ENCODE assay signal across 8 cellular contexts in genomic region chr20:62923669-62924566, GRCh38. TPM values are rescaled to one million over a fixed set of nuclear protein-coding genes. Genes with fewer than 3 reads are reported as not detected.
DNase-seq lines count a peak whose midpoint lies in the region; ATAC-seq and TF ChIP-seq lines count a peak whose summit lies in the region.

No MANE protein-coding gene starts in this region.

- peaks cover 47% of the 10 kb centered on the region for H4K20me1 ChIP-seq in DOHH2 (ENCODE audit: control insufficient read depth, insufficient read depth, low read depth, low read length)

- H3K9me2 ChIP-seq in DOHH2 (replicated peaks; ENCODE audit: control insufficient read depth, low read length): no peaks in the 10 kb centered on the region

- no peak for TF ChIP-seq EP300 in esophagus muscularis mucosa (IDR thresholded peaks at IDR 0.05)

- DNase-seq in Peyer's patch: peak in 1 of 3 donors; percentile 26
- no peak for DNase-seq in esophagus muscularis mucosa (ENCODE audit: extremely low spot score)
- no peak for DNase-seq in trophoblast cell
- DNase-seq in NCI-H1436 treated with DMSO at 0.1 percent for 48 hours (lab: John Stamatoyannopoulos, UW): no peak
- DNase-seq in NCI-H146 treated with DMSO at 0.1 percent for 48 hours (lab: John Stamatoyannopoulos, UW; ENCODE audit: unreplicated experiment): no peak

- H3K27me3 ChIP-seq in DOHH2 (ENCODE audit: control insufficient read depth, low read length) (no peaks in the 10 kb centered on the region), Peyer's patch (no peaks in the 10 kb centered on the region), esophagus muscularis mucosa (no peaks in the 10 kb centered on the region), trophoblast cell (ENCODE audit: insufficient read depth, low read length) (no peaks in the 10 kb centered on the region)

- H2AK5ac ChIP-seq in trophoblast cell (ENCODE audit: low read length): no peak overlapping the region

- peaks cover 19% of the 10 kb centered on the region for H3F3A ChIP-seq in DOHH2 (ENCODE audit: control insufficient read depth, insufficient read depth)

- TF ChIP-seq CTCF in DOHH2 (IDR thresholded peaks at IDR 0.05; ENCODE audit: low read depth, low read length, poor library complexity, severe bottlenecking): no peak
- TF ChIP-seq CTCF in Peyer's patch (IDR thresholded peaks at IDR 0.05): no peak
- TF ChIP-seq CTCF in esophagus muscularis mucosa (IDR thresholded peaks at IDR 0.05): no peak

- H3K36me3 ChIP-seq in DOHH2 (ENCODE audit: control insufficient read depth, low read length) (peaks cover 35% of the 10 kb centered on the region), Peyer's patch (no peaks in the 10 kb centered on the region), esophagus muscularis mucosa (no peaks in the 10 kb centered on the region), trophoblast cell (ENCODE audit: control insufficient read depth in 1 of 2, insufficient read depth in 2 of 2, low read length in 2 of 2) (peaks cover 0 to 4% of the 10 kb centered on the region in 2 experiments)

- TF ChIP-seq POLR2A in Peyer's patch (IDR thresholded peaks at IDR 0.05) (no peak), esophagus muscularis mucosa (IDR thresholded peaks at IDR 0.05; ENCODE audit: low read depth) (no peak)

- no peak overlapping the region for H2AFZ ChIP-seq in trophoblast cell (ENCODE audit: insufficient read depth, low read length, poor library complexity)

- peaks cover 99% of the 10 kb centered on the region for H3K79me2 ChIP-seq in DOHH2 (ENCODE audit: control insufficient read depth, low read length)
- H3K79me2 ChIP-seq in trophoblast cell (ENCODE audit: control insufficient read depth, insufficient read depth, low read length, poor library complexity): peaks cover 47% of the 10 kb centered on the region

- intact Hi-C loops in esophagus muscularis mucosa (cut with DNase I): no loop called here

- no peak overlapping the region for H4K91ac ChIP-seq in trophoblast cell (ENCODE audit: low read depth, low read length)

- no peak overlapping the region for H2BK120ac ChIP-seq in trophoblast cell (ENCODE audit: insufficient read depth, low read length, poor library complexity)

- no peak overlapping the region for H3K9ac ChIP-seq in trophoblast cell (ENCODE audit: low read length)

- H3K9me3 ChIP-seq in DOHH2 (ENCODE audit: control insufficient read depth, insufficient read depth, low read length) (no peaks in the 10 kb centered on the region), Peyer's patch (no peaks in the 10 kb centered on the region), esophagus muscularis mucosa (no peaks in the 10 kb centered on the region), trophoblast cell (ENCODE audit: insufficient read depth, low read depth, low read length) (no peaks in the 10 kb centered on the region)

- no peak overlapping the region for H4K12ac ChIP-seq in trophoblast cell (ENCODE audit: low read depth, low read length)

- H3K23ac ChIP-seq in trophoblast cell (ENCODE audit: low read length): no peak overlapping the region

- H3K14ac ChIP-seq in trophoblast cell (ENCODE audit: low read length): no peak overlapping the region

- H3K4me1 ChIP-seq in DOHH2 (ENCODE audit: control insufficient read depth, low read length) (peaks cover 85% of the 10 kb centered on the region), Peyer's patch (peaks cover 7 to 84% (median 41%) of the 10 kb centered on the region in 4 donors), esophagus muscularis mucosa (peaks cover 82 to 89% (median 88%) of the 10 kb centered on the region in 4 donors), trophoblast cell (ENCODE audit: control insufficient read depth in 1 of 2, insufficient read depth in 2 of 2, low read length in 2 of 2) (peaks cover 30 to 45% of the 10 kb centered on the region in 2 experiments)

- no peak overlapping the region for H2BK12ac ChIP-seq in trophoblast cell (ENCODE audit: low read length)

- no peak overlapping the region for H2BK5ac ChIP-seq in trophoblast cell (ENCODE audit: low read depth, low read length, poor library complexity)

- H4K8ac ChIP-seq in trophoblast cell (ENCODE audit: low read depth, low read length): no peak overlapping the region

- H3K4me3 ChIP-seq in DOHH2 (ENCODE audit: low read length) (peak overlapping the region; percentile 88), Peyer's patch (peak overlapping the region in 3 of 4 donors; percentile 97 to 99 (median 98)), esophagus muscularis mucosa (peak overlapping the region; percentile 79 to 97 (median 95)), trophoblast cell (ENCODE audit: low read depth, low read length) (no peak overlapping the region)

- peaks cover 18% of the 10 kb centered on the region for H3K79me1 ChIP-seq in trophoblast cell (ENCODE audit: low read length)

- H3K18ac ChIP-seq in trophoblast cell (ENCODE audit: low read length): no peak overlapping the region

- no peak overlapping the region for H3K27ac ChIP-seq in DOHH2 (ENCODE audit: low read depth, low read length)
- peak overlapping the region; percentile 49 to 99 (median 74) for H3K27ac ChIP-seq in Peyer's patch
- H3K27ac ChIP-seq in esophagus muscularis mucosa (replicated peaks in 1 of 4): peak overlapping the region; percentile 95 to 98 (median 98)
- H3K27ac ChIP-seq in trophoblast cell (ENCODE audit: low read depth, low read length): no peak overlapping the region

- peak overlapping the region; percentile 100 for H3K4ac ChIP-seq in trophoblast cell (ENCODE audit: low read depth, low read length)

- ATAC-seq in GM21723 (IDR thresholded peaks at IDR 0.05; ENCODE audit: unreplicated experiment) (no peak), GM21447 (IDR thresholded peaks at IDR 0.05; ENCODE audit: unreplicated experiment) (no peak)

- H3K4me2 ChIP-seq in DOHH2 (ENCODE audit: low read length) (peak overlapping the region; percentile 78), trophoblast cell (ENCODE audit: low read length) (peak overlapping the region; percentile 65)

- WGBS in esophagus muscularis mucosa: 42% methylated on average over 8 of the region's 8 CpGs
- WGBS in trophoblast cell (ENCODE audit: extremely low coverage, insufficient coverage, insufficient read length): no CpG with 5 or more reads among the region's 8 CpGs

RNA-seq across cellular contexts. Expression of gene DIDO1, which starts 2.4 kb away (rescaled TPM):
- total RNA-seq in Peyer's patch: 100 to 1,000 TPM in 2 of 4 donors, 10 to 100 TPM in 2; 72.5 to 143 (median 105) TPM
- 10 to 100 TPM; 48.9 to 61.6 (median 55.7) TPM for total RNA-seq in esophagus muscularis mucosa
- polyA plus RNA-seq in trophoblast cell (2013): 31.7 and 32.7 TPM in 2 replicates

RNA-seq across cellular contexts. Expression of gene GID8, which starts 14.0 kb away (rescaled TPM):
- 10 to 100 TPM; 22.3 to 26.5 (median 24.0) TPM for total RNA-seq in Peyer's patch
- 10 to 100 TPM; 22.4 to 30.1 (median 25.6) TPM for total RNA-seq in esophagus muscularis mucosa
- 37.2 and 37.5 TPM in 2 replicates for polyA plus RNA-seq in trophoblast cell (2013)

RNA-seq across cellular contexts. Expression of gene SLC17A9, which starts 28.6 kb away (rescaled TPM):
- total RNA-seq in Peyer's patch (10 to 100 TPM in 1 of 4 donors, 1 to 10 TPM in 3; 3.8 to 19.0 (median 5.2) TPM), esophagus muscularis mucosa (1 to 10 TPM; 2.2 to 5.2 (median 2.7) TPM)
- 1.5 and 1.6 TPM in 2 replicates for polyA plus RNA-seq in trophoblast cell (2013)

Comparison
In these comparisons a context has a peak if more than half of its experiments do, and no peak if none do; other contexts are left out.
1. H3K27ac ChIP-seq: peak in Peyer's patch (4 of 4) and esophagus muscularis mucosa (4 of 4); none in DOHH2 (single experiment) and trophoblast cell (single experiment).